Comparison of ENCODE assay signal across 1 cellular context in genomic region chrX:23898412-23898959, GRCh38.
TF ChIP-seq lines count a peak whose summit lies in the region.

No MANE protein-coding gene starts in this region.

TF ChIP-seq in K562, 482 proteins besides CTCF, POLR2A, EP300 and RAD21:
- TF ChIP-seq NFYB (IDR thresholded peaks at IDR 0.05; ENCODE audit: extremely low read depth, insufficient read length) (no peak), DLX4 (CRISPR knock-in tag; IDR thresholded peaks at IDR 0.05) (no peak), SOX6 (IDR thresholded peaks at IDR 0.05) (no peak), ATF3 (IDR thresholded peaks at IDR 0.05) (0 out of 2 replicates have a peak, but pooled peaks have one; percentile 7), ATF3 (CRISPR knock-in tag; conservative IDR thresholded peaks at IDR 0.05) (no peak), ILF3 (IDR thresholded peaks at IDR 0.05; ENCODE audit: borderline replicate concordance) (no peak), ZC3H8 (IDR thresholded peaks at IDR 0.05) (no peak), ASH1L (IDR thresholded peaks at IDR 0.05; ENCODE audit: borderline replicate concordance, low read depth, partially characterized antibody) (no peak), CREM (IDR thresholded peaks at IDR 0.05; ENCODE audit: low read depth) (no peak), ZNF449 (CRISPR knock-in tag; IDR thresholded peaks at IDR 0.05) (no peak), NFATC3 (IDR thresholded peaks at IDR 0.05) (no peak), C11orf30 (IDR thresholded peaks at IDR 0.05; ENCODE audit: low read depth) (0 out of 2 replicates have a peak, but pooled peaks have one; percentile 5), ZNF354B (CRISPR knock-in tag; IDR thresholded peaks at IDR 0.05) (no peak), KDM1A (IDR thresholded peaks at IDR 0.05) (peak; percentile 71 to 79)
